ENCODE assay signal across 3 cellular contexts in the genomic region with DNA sequence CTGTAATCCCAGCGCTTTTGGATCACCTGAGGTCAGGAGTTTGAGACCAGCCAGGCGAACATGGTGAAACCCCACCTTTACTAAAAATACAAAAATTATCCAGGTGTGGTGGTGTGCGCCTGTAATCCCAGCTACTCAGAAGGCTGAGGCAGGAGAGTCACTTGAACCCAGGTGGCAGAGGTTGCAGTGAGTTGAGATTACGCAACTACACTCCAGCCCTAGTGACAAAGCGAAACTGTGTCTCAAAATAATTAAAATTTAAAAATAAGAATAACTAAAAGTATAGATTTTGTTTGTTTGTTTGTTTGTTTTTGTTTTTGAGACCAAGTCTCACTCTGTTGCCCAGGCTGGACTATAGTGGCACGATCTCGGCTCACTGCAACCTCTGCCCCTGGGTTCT.
TF ChIP-seq lines count a peak whose summit lies in the region.

No MANE protein-coding gene starts in this region.

TF ChIP-seq in A549, 52 proteins besides CTCF, POLR2A, EP300 and RAD21:
- peak; percentile 63 to 67; a peak in 3 of 4 replicates for TF ChIP-seq CEBPB (IDR thresholded peaks at IDR 0.05)
TF ChIP-seq in A549: peak in this region for 1; not testable (repeated sequence) for 51.

TF ChIP-seq in IMR-90, 13 proteins besides CTCF, POLR2A, EP300 and RAD21:
- TF ChIP-seq CEBPB (IDR thresholded peaks at IDR 0.05; ENCODE audit: low read depth, low read length): peak; percentile 76

TF ChIP-seq in H1, 55 proteins besides CTCF, POLR2A, EP300 and RAD21:
- peak; percentile 44; the same call in 1 of the 2 replicates for TF ChIP-seq CEBPB (IDR thresholded peaks at IDR 0.05; ENCODE audit: low read depth, low read length)
